14 cellular contexts compared by ENCODE assay signal in the genomic region with DNA sequence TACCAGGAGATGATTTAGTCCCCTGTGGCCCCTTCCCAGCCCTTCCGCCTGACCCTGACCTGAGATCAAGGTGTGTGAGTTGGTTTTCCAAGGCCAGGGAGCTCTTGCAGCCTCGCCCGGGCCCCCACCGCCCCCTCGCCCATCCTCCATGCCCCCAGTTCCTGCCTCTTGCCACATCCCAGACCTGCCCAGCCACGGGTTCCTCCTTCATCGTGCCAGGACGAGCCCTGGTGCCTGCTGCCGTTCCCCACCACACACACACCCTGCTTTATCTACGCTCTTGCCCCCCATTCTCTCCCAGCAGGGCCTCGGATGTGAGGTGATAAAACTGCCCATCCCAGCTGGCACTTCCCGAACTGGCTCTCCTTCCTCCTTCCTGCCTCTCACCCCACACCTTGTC. TPM values are rescaled to one million over a fixed set of nuclear protein-coding genes. Genes with fewer than 3 reads are reported as not detected.
DNase-seq lines count a peak whose midpoint lies in the region; ATAC-seq and TF ChIP-seq lines count a peak whose summit lies in the region.
"Had no signal": no experiment of that assay in that cellular context is flagged by ENCODE, and none has a peak within 500 bp of the region (broad histone marks: within the 10 kb centered on the region; RNA-seq: fewer than 3 reads in every experiment).

No MANE protein-coding gene starts in this region.

- intact Hi-C loops in natural killer cell (cut with micrococcal nuclease) (loop anchor here (5.0 kb wide), 1 partner anchor 39 kb away; a partner anchor contains a TSS), esophagus muscularis mucosa (cut with DNase I) (no loop called here)

- no peak for ATAC-seq in natural killer cell

- peak overlapping the region; percentile 90 for H3K27ac Mint-ChIP-seq in activated naive CD8-positive, alpha-beta T cell treated with anti-CD3 and anti-CD28 coated beads for 36 hours
- peak overlapping the region in 1 of 2 donors; percentile 9 for H3K27ac Mint-ChIP-seq in natural killer cell

- H3K9me3 ChIP-seq in BLaER1 = no peaks in the 10 kb centered on the region
- H3K9me3 ChIP-seq in esophagus muscularis mucosa = no peaks in the 10 kb centered on the region
- H3K9me3 ChIP-seq: prostate gland, suprapubic skin had no signal

- H3K36me3 Mint-ChIP-seq in activated naive CD8-positive, alpha-beta T cell treated with anti-CD3 and anti-CD28 coated beads for 36 hours = peaks cover 32% of the 10 kb centered on the region
- no peaks in the 10 kb centered on the region for H3K36me3 Mint-ChIP-seq in natural killer cell

- 91% methylated on average over 12 of the region's 12 CpGs for WGBS in esophagus muscularis mucosa

- peaks cover 59% of the 10 kb centered on the region for H3K4me1 Mint-ChIP-seq in activated naive CD8-positive, alpha-beta T cell treated with anti-CD3 and anti-CD28 coated beads for 36 hours
- H3K4me1 Mint-ChIP-seq in natural killer cell = peaks cover 21 to 43% of the 10 kb centered on the region in 2 donors

- H3K4me3 Mint-ChIP-seq in activated naive CD8-positive, alpha-beta T cell treated with anti-CD3 and anti-CD28 coated beads for 36 hours = peak overlapping the region; percentile 59
- H3K4me3 Mint-ChIP-seq in natural killer cell = peak overlapping the region; percentile 25

- H3K9ac ChIP-seq in BLaER1 = no peak overlapping the region

- H3K27me3 ChIP-seq in BLaER1 = peaks cover 40% of the 10 kb centered on the region
- H3K27me3 ChIP-seq in esophagus muscularis mucosa = peaks cover 0 to 73% (median 10%) of the 10 kb centered on the region in 4 donors

- peak overlapping the region; percentile 66 for H3K4me2 ChIP-seq in BLaER1

- DNase-seq in Daoy (ENCODE audit: low read depth) (peak; percentile 55), natural killer cell (no peak), esophagus muscularis mucosa (ENCODE audit: extremely low spot score) (no peak), KG1 (lab: John Stamatoyannopoulos, UW) (no peak), NCI-H2029 treated with DMSO at 0.1 percent for 48 hours (lab: John Stamatoyannopoulos, UW) (no peak)
- no peak for DNase-seq in activated naive CD8-positive, alpha-beta T cell treated with anti-CD3 and anti-CD28 coated beads for 36 hours
- DNase-seq: activated gamma-delta T cell treated with Interleukin-2 at 50 U/mL for 16 hours, NCI-H510A treated with DMSO at 0.1 percent for 48 hours had no signal

- peaks cover 11% of the 10 kb centered on the region for H3K27me3 Mint-ChIP-seq in activated naive CD8-positive, alpha-beta T cell treated with anti-CD3 and anti-CD28 coated beads for 36 hours
- H3K27me3 Mint-ChIP-seq in natural killer cell (ENCODE audit: low read depth in 2 of 2) = peaks cover 31 to 39% of the 10 kb centered on the region in 2 donors

- H3K27ac ChIP-seq in BLaER1 (no peak overlapping the region), esophagus muscularis mucosa (replicated peaks in 1 of 4) (no peak overlapping the region)
- H3K27ac ChIP-seq: prostate gland had no signal

- TF ChIP-seq CTCF in natural killer cell (IDR thresholded peaks at IDR 0.05) (no peak), esophagus muscularis mucosa (IDR thresholded peaks at IDR 0.05) (no peak)

- H3K4me1 ChIP-seq in BLaER1 (peaks cover 58% of the 10 kb centered on the region), esophagus muscularis mucosa (peaks cover 23 to 50% (median 43%) of the 10 kb centered on the region in 4 donors)
- H3K4me1 ChIP-seq: prostate gland had no signal

- no peak for TF ChIP-seq EP300 in esophagus muscularis mucosa (IDR thresholded peaks at IDR 0.05)

- H4K20me1 ChIP-seq in BLaER1 = no peaks in the 10 kb centered on the region

- no peak for TF ChIP-seq POLR2A in esophagus muscularis mucosa (IDR thresholded peaks at IDR 0.05; ENCODE audit: low read depth)

- no peak overlapping the region for H3K4me3 ChIP-seq in BLaER1
- H3K4me3 ChIP-seq in esophagus muscularis mucosa = no peak overlapping the region
- H3K4me3 ChIP-seq: prostate gland had no signal

- no peaks in the 10 kb centered on the region for H3K36me3 ChIP-seq in BLaER1
- H3K36me3 ChIP-seq in esophagus muscularis mucosa = no peaks in the 10 kb centered on the region
- H3K36me3 ChIP-seq: prostate gland, suprapubic skin had no signal

- H3K9me3 Mint-ChIP-seq in activated naive CD8-positive, alpha-beta T cell treated with anti-CD3 and anti-CD28 coated beads for 36 hours = no peaks in the 10 kb centered on the region
- H3K9me3 Mint-ChIP-seq in natural killer cell = no peaks in the 10 kb centered on the region

RNA-seq across cellular contexts. Expression of a gene that starts 1.4 kb away (rescaled TPM):
- total RNA-seq in Daoy (2014; rRNA removed; shearing (Covaris generic)) = 33.3 and 35.2 TPM in 2 replicates
- 100 to 1,000 TPM; 282 to 288 TPM for total RNA-seq in activated naive CD8-positive, alpha-beta T cell treated with anti-CD3 and anti-CD28 coated beads for 36 hours
- total RNA-seq in natural killer cell (1 to 10 TPM; 2.0 to 2.7 (median 2.6) TPM), esophagus muscularis mucosa (1 to 10 TPM in 2 of 4 donors, under 1 TPM in 2; 0.19 to 4.8 (median 1.6) TPM)

RNA-seq across cellular contexts. Expression of a gene that starts 18.7 kb away (rescaled TPM):
- total RNA-seq in Daoy (2014; rRNA removed; shearing (Covaris generic)) = 0.06 TPM in 1 of 2 replicates, not detected in the other
- 10 to 100 TPM; 47.9 to 50.7 TPM for total RNA-seq in activated naive CD8-positive, alpha-beta T cell treated with anti-CD3 and anti-CD28 coated beads for 36 hours
- 100 to 1,000 TPM in 1 of 3 donors, 10 to 100 TPM in 2; 17.4 to 142 (median 18.1) TPM for total RNA-seq in natural killer cell
- total RNA-seq in esophagus muscularis mucosa = 1 to 10 TPM in 1 of 4 donors, under 1 TPM in 1, not detected in 2; 0.57 to 8.3 TPM
- total RNA-seq: G401, glomerular endothelial cell, LHCN-M2 had no signal

RNA-seq across cellular contexts. Expression of a gene that starts 41.3 kb away (rescaled TPM):
- 5.9 and 10.3 TPM in 2 replicates for total RNA-seq in Daoy (2014; rRNA removed; shearing (Covaris generic))
- total RNA-seq in activated naive CD8-positive, alpha-beta T cell treated with anti-CD3 and anti-CD28 coated beads for 36 hours = 1 to 10 TPM; 2.8 to 3.5 TPM
- total RNA-seq in natural killer cell = 10 to 100 TPM in 1 of 3 donors, 1 to 10 TPM in 2; 7.0 to 11.9 (median 8.8) TPM
- total RNA-seq in esophagus muscularis mucosa = 10 to 100 TPM; 16.5 to 19.4 (median 17.8) TPM
